8 cellular contexts compared by ENCODE assay signal in genomic region chr21:39373634-39374033, GRCh38.
DNase-seq lines count a peak whose midpoint lies in the region; ATAC-seq, FAIRE-seq and TF ChIP-seq lines count a peak whose summit lies in the region.

No MANE protein-coding gene starts in this region.

- no peak overlapping the region for H3K4me3 ChIP-seq in foreskin fibroblast (ENCODE audit: low read depth in 1 of 2, low read length in 2 of 2)

- ATAC-seq in GM18870 (IDR thresholded peaks at IDR 0.05; ENCODE audit: unreplicated experiment) (no peak), HG02870 (IDR thresholded peaks at IDR 0.05; ENCODE audit: unreplicated experiment) (no peak)

- DNase-seq in COR-L47 (lab: John Stamatoyannopoulos, UW) (peak; percentile 16), HCEC 1CT (peak; percentile 52), RPMI8226 (peak; percentile 72), foreskin fibroblast (peak; percentile 50 to 77), H54 (ENCODE audit: insufficient read length, low spot score) (no peak)
- no peak for DNase-seq in activated effector memory CD4-positive, alpha-beta T cell treated with anti-CD3 and anti-CD28 coated beads, Interleukin-2, amount 50 U/mL, for 16 hours

- TF ChIP-seq POLR2A in H54 (IDR thresholded peaks at IDR 0.05; ENCODE audit: low read depth, low read length), result no peak

- peak; percentile 44 for TF ChIP-seq CTCF in foreskin fibroblast (IDR thresholded peaks at IDR 0.05; ENCODE audit: low read depth, low read length)

- no peak for FAIRE-seq in H54 (lab: Jason Lieb, UNC)

Comparison
In these comparisons a context has a peak if more than half of its experiments do, and no peak if none do; other contexts are left out.
1. DNase-seq: peak in COR-L47 (single experiment), HCEC 1CT (single experiment), RPMI8226 (single experiment) and foreskin fibroblast (2 of 2); none in H54 (single experiment) and activated effector memory CD4-positive, alpha-beta T cell treated with anti-CD3 and anti-CD28 coated beads, Interleukin-2, amount 50 U/mL, for 16 hours (single experiment).